In the genomic region with DNA sequence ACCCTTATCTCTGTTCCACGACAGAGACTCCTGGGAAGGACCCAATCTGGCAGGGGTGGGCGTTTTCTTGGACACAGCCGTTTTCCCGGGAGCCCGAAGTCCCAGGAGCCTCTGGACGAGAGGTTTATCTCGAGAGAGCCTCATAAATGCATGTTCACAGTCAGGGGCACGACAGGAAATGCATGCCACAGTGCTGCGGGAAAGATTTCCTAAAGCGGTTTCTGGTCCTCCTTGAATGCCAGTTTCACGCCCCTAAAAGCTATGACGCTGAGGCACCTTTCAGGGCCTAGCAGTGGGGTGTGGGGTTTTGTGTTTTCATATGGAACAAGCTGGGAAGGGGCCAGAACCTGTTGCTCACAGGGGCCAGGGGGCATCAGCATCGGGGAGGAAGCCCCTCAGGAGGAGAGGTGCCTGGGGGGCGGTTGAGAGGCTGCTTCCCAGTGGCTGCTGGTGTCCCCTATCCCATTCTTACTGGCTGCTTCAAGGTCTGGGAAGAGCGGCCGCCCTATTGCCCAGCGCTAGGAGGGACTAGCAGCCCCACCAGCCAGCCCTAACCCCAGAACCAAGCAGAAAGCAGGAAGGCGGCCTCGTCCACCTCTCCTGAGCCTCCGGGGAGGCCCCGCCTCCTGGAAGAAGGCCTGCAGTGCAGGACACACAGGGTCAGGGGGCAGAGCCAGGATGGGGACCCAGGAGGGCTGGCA, we compare ENCODE assay signal across 15 cellular contexts.
A peak's percentile ranks its signal among the peaks of the same experiment; 100 is the strongest.
DNase-seq lines count a peak whose midpoint lies in the region; ATAC-seq and TF ChIP-seq lines count a peak whose summit lies in the region.
"Had no signal": no experiment of that assay in that cellular context is flagged by ENCODE, and none has a peak within 500 bp of the region (broad histone marks: within the 10 kb centered on the region; RNA-seq: fewer than 3 reads in every experiment).

No MANE protein-coding gene starts in this region.

- no peak overlapping the region for H3K56ac ChIP-seq in IMR-90 (ENCODE audit: extremely low read depth, insufficient read depth, low read length)

- H4K91ac ChIP-seq in IMR-90 (ENCODE audit: insufficient read depth, low read depth, low read length) = no peak overlapping the region

- H3K9me1 ChIP-seq in IMR-90 (ENCODE audit: insufficient read depth, low read length) = no peaks in the 10 kb centered on the region; the same call in 1 of the 2 replicates

- no peak overlapping the region for H2AK5ac ChIP-seq in IMR-90 (ENCODE audit: low read depth, low read length)

- H4K20me1 ChIP-seq in IMR-90 (ENCODE audit: insufficient read depth, low read length) = peaks cover 15% of the 10 kb centered on the region

- H3K36me3 Mint-ChIP-seq in CD8-positive, alpha-beta T cell = peaks cover 18% of the 10 kb centered on the region

- no peak for TF ChIP-seq CTCF in CD8-positive, alpha-beta T cell (IDR thresholded peaks at IDR 0.05)
- TF ChIP-seq CTCF in IMR-90 (conservative IDR thresholded peaks at IDR 0.05; ENCODE audit: low read depth, low read length) (no peak), choroid plexus epithelial cell (conservative IDR thresholded peaks at IDR 0.05; ENCODE audit: low read depth, low read length) (no peak)

- H3K14ac ChIP-seq in IMR-90 (replicated peaks; ENCODE audit: low read depth, low read length) = no peak overlapping the region

- dilution Hi-C loops in IMR-90 (cut with HindIII; ENCODE audit: low sequenced_read_pairs, unreplicated experiment) = no loop called here

- no peak overlapping the region for H3K4me3 ChIP-seq in CD8-positive, alpha-beta T cell (ENCODE audit: low read depth, low read length)
- H3K4me3 ChIP-seq in IMR-90 (ENCODE audit: insufficient read depth, low read depth, low read length) (no peak overlapping the region), choroid plexus epithelial cell (ENCODE audit: low read depth, low read length) (no peak overlapping the region), mesodermal cell (ENCODE audit: extremely low read depth, insufficient read depth, low read length, poor library complexity, severe bottlenecking) (no peak overlapping the region)
- H3K4me3 ChIP-seq: psoas muscle, thyroid gland had no signal

- no peak for TF ChIP-seq POLR2A in IMR-90 (IDR thresholded peaks at IDR 0.05; ENCODE audit: low read depth, low read length)

- H3K9ac ChIP-seq in IMR-90 (ENCODE audit: low read depth, low read length) = no peak overlapping the region
- H3K9ac ChIP-seq: SK-N-SH had no signal

- intact Hi-C loops in CD8-positive, alpha-beta T cell (cut with DNase I, micrococcal nuclease) = no loop called here
- intact Hi-C loops in IMR-90 (cut with micrococcal nuclease) = no loop called here
- intact Hi-C loops in posterior vena cava (cut with DNase I) = no loop called here

- H2BK20ac ChIP-seq in IMR-90 (ENCODE audit: low read depth, low read length) = no peak overlapping the region

- H3K4me1 ChIP-seq in CD8-positive, alpha-beta T cell (ENCODE audit: insufficient read depth, low read length) = peaks cover 45% of the 10 kb centered on the region
- H3K4me1 ChIP-seq in IMR-90 (ENCODE audit: control insufficient read depth, insufficient read depth, low read length) = peaks cover 22% of the 10 kb centered on the region
- peaks cover 59% of the 10 kb centered on the region for H3K4me1 ChIP-seq in mesodermal cell (ENCODE audit: control insufficient read depth, insufficient read depth, low read length, poor library complexity, severe bottlenecking)

- peaks cover 3 to 16% of the 10 kb centered on the region in 2 experiments; a peak in 2 of 4 replicates for H3K79me1 ChIP-seq in IMR-90 (ENCODE audit: low read depth in 1 of 2, low read length in 2 of 2)

- no peak overlapping the region for H2BK5ac ChIP-seq in IMR-90 (ENCODE audit: low read depth, low read length, poor library complexity, severe bottlenecking)

- no peak overlapping the region for H3K27ac Mint-ChIP-seq in CD8-positive, alpha-beta T cell
- H3K27ac Mint-ChIP-seq: activated CD4-positive, alpha-beta memory T cell treated with anti-CD3 and anti-CD28 coated beads for 36 hours had no signal

- H2BK15ac ChIP-seq in IMR-90 (ENCODE audit: low read depth, low read length) = no peak overlapping the region

- no peaks in the 10 kb centered on the region for H3K9me3 ChIP-seq in CD8-positive, alpha-beta T cell (ENCODE audit: low read length)
- H3K9me3 ChIP-seq in IMR-90 (ENCODE audit: control insufficient read depth, insufficient read depth, low read length) = no peaks in the 10 kb centered on the region
- no peaks in the 10 kb centered on the region for H3K9me3 ChIP-seq in mesodermal cell (ENCODE audit: control insufficient read depth, low read length)
- H3K9me3 ChIP-seq: psoas muscle, SK-N-SH, thyroid gland had no signal

- no peak overlapping the region; a peak in 1 of 4 replicates for H4K8ac ChIP-seq in IMR-90 (ENCODE audit: low read depth in 2 of 2, low read length in 2 of 2)

- no peaks in the 10 kb centered on the region for H3K27me3 Mint-ChIP-seq in CD8-positive, alpha-beta T cell (ENCODE audit: low read depth)
- H3K27me3 Mint-ChIP-seq: activated CD4-positive, alpha-beta memory T cell treated with anti-CD3 and anti-CD28 coated beads for 36 hours had no signal

- CTCF ChIA-PET in CD8-positive, alpha-beta T cell (lab: Charles Lee) = no interaction called here
- CTCF ChIA-PET in IMR-90 (lab: Yijun Ruan, JAX) = no interaction called here

- no peak for TF ChIP-seq RAD21 in IMR-90 (IDR thresholded peaks at IDR 0.05; ENCODE audit: low read length)

- no peak overlapping the region for H3K18ac ChIP-seq in IMR-90 (ENCODE audit: low read depth, low read length)

- H2AFZ ChIP-seq in IMR-90 (replicated peaks; ENCODE audit: low read length, poor library complexity) = no peak overlapping the region

- no peak for ATAC-seq in CD8-positive, alpha-beta T cell
- ATAC-seq in IMR-90 (ENCODE audit: low read depth) (no peak), GM19397 (IDR thresholded peaks at IDR 0.05; ENCODE audit: unreplicated experiment) (no peak)
- ATAC-seq: psoas muscle had no signal

- WGBS in IMR-90 (ENCODE audit: extremely low coverage in 2 of 2, insufficient read length in 1 of 2), 2 experiments = 40% methylated on average over 11 of the region's 21 CpGs; no CpG with 5 or more reads in 1 of the 2 experiments
- 46 to 47% methylated on average over 19 to 20 of the region's 21 CpGs for WGBS in mesodermal cell (ENCODE audit: insufficient coverage in 2 of 2), 2 experiments

- H3K27ac ChIP-seq in CD8-positive, alpha-beta T cell (ENCODE audit: low read depth, low read length) = no peak overlapping the region
- H3K27ac ChIP-seq in IMR-90 (ENCODE audit: insufficient read depth, low read length) (no peak overlapping the region), mesodermal cell (ENCODE audit: low read depth, low read length, severe bottlenecking) (peak overlapping the region; percentile 66)
- H3K27ac ChIP-seq: psoas muscle, thyroid gland had no signal

- no TSS peak for BruUV-seq in IMR-90 (replicated peaks; lab: Mats Ljungman, UMichigan)

- H4K5ac ChIP-seq in IMR-90 (ENCODE audit: low read depth, low read length) = no peak overlapping the region

- H3K4me3 Mint-ChIP-seq in CD8-positive, alpha-beta T cell = peak overlapping the region; percentile 26
- H3K4me3 Mint-ChIP-seq: activated CD4-positive, alpha-beta memory T cell treated with anti-CD3 and anti-CD28 coated beads for 36 hours; brain had no signal

- peak overlapping the region; percentile 23 for H2AK9ac ChIP-seq in IMR-90 (replicated peaks; ENCODE audit: low read depth, low read length, poor library complexity)

- peak in 2 of 7 experiments; percentile 27 to 51 for DNase-seq in CD8-positive, alpha-beta T cell
- DNase-seq in IMR-90 (peak; percentile 4), choroid plexus epithelial cell (ENCODE audit: low read depth) (peak; percentile 23), nucleus accumbens (lab: John Stamatoyannopoulos, UW) (no peak), NCI-H187 treated with DMSO at 0.1 percent for 48 hours (lab: John Stamatoyannopoulos, UW) (no peak), posterior vena cava (ENCODE audit: low spot score) (no peak)
- DNase-seq: activated CD4-positive, alpha-beta memory T cell treated with anti-CD3 and anti-CD28 coated beads for 36 hours; activated effector memory CD4-positive, alpha-beta T cell treated with anti-CD3 and anti-CD28 coated beads, Interleukin-2, amount 50 U/mL, for 16 hours; DMS79; psoas muscle; SK-N-SH; thyroid gland had no signal

- H2BK120ac ChIP-seq in IMR-90 (ENCODE audit: low read depth, low read length) = no peak overlapping the region

- in situ Hi-C loops in IMR-90 (cut with MboI; ENCODE audit: low sequenced_read_pairs) = no loop called here

- H3K27me3 ChIP-seq in CD8-positive, alpha-beta T cell (ENCODE audit: insufficient read depth, low read length) = no peaks in the 10 kb centered on the region
- no peaks in the 10 kb centered on the region for H3K27me3 ChIP-seq in IMR-90 (ENCODE audit: control insufficient read depth, insufficient read depth, low read length)
- H3K27me3 ChIP-seq: thyroid gland had no signal

- no peaks in the 10 kb centered on the region for H3K36me3 ChIP-seq in CD8-positive, alpha-beta T cell (ENCODE audit: insufficient read depth, low read length)
- H3K36me3 ChIP-seq in IMR-90 (ENCODE audit: control insufficient read depth, insufficient read depth, low read length) (peaks cover 33% of the 10 kb centered on the region), mesodermal cell (ENCODE audit: control insufficient read depth, insufficient read depth, low read length) (peaks cover 22% of the 10 kb centered on the region)

- POLR2A ChIA-PET in CD8-positive, alpha-beta T cell (lab: Charles Lee) = interaction anchor here (1.5 kb wide), 1 partner anchor 14 kb away, joined by 4 read pairs; no protein-coding TSS in a partner anchor
- POLR2A ChIA-PET in IMR-90 (lab: Charles Lee; ENCODE audit: unreplicated experiment) = no interaction called here

- H3K4me2 ChIP-seq in IMR-90 (ENCODE audit: low read depth, low read length) = no peak overlapping the region
- H3K4me2 ChIP-seq: SK-N-SH had no signal

- no peak overlapping the region for H3K23ac ChIP-seq in IMR-90 (ENCODE audit: low read depth, low read length)

- H3K4ac ChIP-seq in IMR-90 (ENCODE audit: low read depth, low read length) = no peak overlapping the region

- H3K4me1 Mint-ChIP-seq in CD8-positive, alpha-beta T cell (ENCODE audit: low read depth) = peaks cover 38% of the 10 kb centered on the region

- H3K9me3 Mint-ChIP-seq in CD8-positive, alpha-beta T cell = no peaks in the 10 kb centered on the region
- H3K9me3 Mint-ChIP-seq: activated CD4-positive, alpha-beta memory T cell treated with anti-CD3 and anti-CD28 coated beads for 36 hours had no signal

TF ChIP-seq in IMR-90, 13 proteins besides CTCF, POLR2A, EP300 and RAD21 (continues in another document):
- TF ChIP-seq FOS (IDR thresholded peaks at IDR 0.05; ENCODE audit: low read depth, low read length) (no peak), RFX5 (IDR thresholded peaks at IDR 0.05; ENCODE audit: low read depth, low read length) (no peak)

Comparison
In these comparisons a context has a peak if more than half of its experiments do, and no peak if none do; other contexts are left out.
1. DNase-seq: peak in IMR-90 (single experiment) and choroid plexus epithelial cell (single experiment); none in nucleus accumbens (0 of 56), NCI-H187 treated with DMSO at 0.1 percent for 48 hours (single experiment) and posterior vena cava (single experiment).